ENCODE assay signal across 8 cellular contexts in genomic region chr14:77593501-77593911, GRCh38. TPM values are rescaled to one million over a fixed set of nuclear protein-coding genes. Genes with fewer than 3 reads are reported as not detected.
A peak's percentile ranks its signal among the peaks of the same experiment; 100 is the strongest.
DNase-seq lines count a peak whose midpoint lies in the region; ATAC-seq and TF ChIP-seq lines count a peak whose summit lies in the region.

No MANE protein-coding gene starts in this region.

- peak; percentile 73 for ATAC-seq in GM21390 (IDR thresholded peaks at IDR 0.05; ENCODE audit: unreplicated experiment)
- no peak for ATAC-seq in HG03457 (IDR thresholded peaks at IDR 0.05; ENCODE audit: unreplicated experiment)

- no peaks in the 10 kb centered on the region for H3K27me3 Mint-ChIP-seq in activated naive CD8-positive, alpha-beta T cell
- no peaks in the 10 kb centered on the region for H3K27me3 Mint-ChIP-seq in nephron (ENCODE audit: low read depth)

- DNase-seq in Daoy (ENCODE audit: low read depth), result peak; percentile 17
- peak; percentile 56 for DNase-seq in KG1 (lab: John Stamatoyannopoulos, UW)
- no peak for DNase-seq in NCI-H524 (lab: John Stamatoyannopoulos, UW)
- no peak for DNase-seq in stimulated activated CD8-positive, alpha-beta memory T cell treated with anti-CD3 and anti-CD28 coated beads, Interleukin-4, amount 100 ng/mL, for 48 hours

- peak overlapping the region; percentile 75 for H3K27ac Mint-ChIP-seq in activated naive CD8-positive, alpha-beta T cell
- peak overlapping the region; percentile 15 to 70 (median 60) for H3K27ac Mint-ChIP-seq in nephron

- no peaks in the 10 kb centered on the region for H3K9me3 Mint-ChIP-seq in activated naive CD8-positive, alpha-beta T cell (ENCODE audit: low read depth)
- H3K9me3 Mint-ChIP-seq in nephron, result no peaks in the 10 kb centered on the region

- peaks cover 24% of the 10 kb centered on the region for H3K36me3 Mint-ChIP-seq in activated naive CD8-positive, alpha-beta T cell
- H3K36me3 Mint-ChIP-seq in nephron (ENCODE audit: low read depth), result peaks cover 31% of the 10 kb centered on the region

- peaks cover 56% of the 10 kb centered on the region for H3K4me1 Mint-ChIP-seq in activated naive CD8-positive, alpha-beta T cell (ENCODE audit: low read depth)
- peaks cover 2% of the 10 kb centered on the region for H3K4me1 Mint-ChIP-seq in nephron

- no peak for TF ChIP-seq CTCF in nephron (IDR thresholded peaks at IDR 0.05; ENCODE audit: unreplicated experiment in 3 of 3)

- peak overlapping the region; percentile 78 for H3K4me3 Mint-ChIP-seq in activated naive CD8-positive, alpha-beta T cell
- no peak overlapping the region for H3K4me3 Mint-ChIP-seq in nephron

RNA-seq across cellular contexts. Expression of gene SPTLC2, which starts 22.9 kb away (rescaled TPM):
- 19.5 and 26.3 TPM in 2 replicates for total RNA-seq in Daoy (2014; rRNA removed; shearing (Covaris generic))

Comparison
In these comparisons a context has a peak if more than half of its experiments do, and no peak if none do; other contexts are left out.
1. DNase-seq: peak in Daoy (single experiment) and KG1 (single experiment); none in NCI-H524 (0 of 2) and stimulated activated CD8-positive, alpha-beta memory T cell treated with anti-CD3 and anti-CD28 coated beads, Interleukin-4, amount 100 ng/mL, for 48 hours (single experiment).